ENCODE assay signal across 25 cellular contexts in genomic region chr7:47455872-47456185, GRCh38.
"Had no signal": no experiment of that assay in that cellular context is flagged by ENCODE, and none has a peak within 500 bp of the region (broad histone marks: within the 10 kb centered on the region; RNA-seq: fewer than 3 reads in every experiment).

No MANE protein-coding gene starts in this region.

- H3K27me3 Mint-ChIP-seq: activated naive CD8-positive, alpha-beta T cell; activated T-cell treated with anti-CD3 and anti-CD28 coated beads, Interleukin-2, amount 50 U/mL, for 24 hours; activated T-helper 17 cell treated with anti-CD3 and anti-CD28 coated beads, Interleukin-2, amount 50 U/mL, for 72 hours had no signal

- H3K36me3 Mint-ChIP-seq: activated naive CD8-positive, alpha-beta T cell; natural killer cell treated with Interleukin-12 subunit alpha and Interleukin-12 subunit beta and Interleukin-15 and Interleukin-18, amount 100 ng/mL, for 72 hours had no signal

- H3K27me3 ChIP-seq: adrenal gland, ascending aorta, left lung, neutrophil, ovary, right atrium auricular region, suprapubic skin, tibial nerve had no signal

- H3K4me3 ChIP-seq: adrenal gland, ascending aorta, coronary artery, left lung, ovary, prostate gland, right atrium auricular region, suprapubic skin, tibial nerve had no signal

- H3K27ac ChIP-seq: left lung, neutrophil, ovary, prostate gland, suprapubic skin had no signal

- DNase-seq: activated CD4-positive, alpha-beta T cell treated with anti-CD3 and anti-CD28 coated beads, Interleukin-2, amount 50 U/mL, for 4 hours; activated CD8-positive, alpha-beta memory T cell treated with anti-CD3 and anti-CD28 coated beads for 24 hours; activated CD8-positive, alpha-beta memory T cell treated with anti-CD3 and anti-CD28 coated beads, Interleukin-2, amount 50 U/mL, for 4 hours; activated naive CD4-positive, alpha-beta T cell; activated T-cell treated with anti-CD3 and anti-CD28 coated beads, Interleukin-2, amount 50 U/mL, for 24 hours; adrenal gland; glutamatergic neuron; hippocampal formation; kidney glomerular epithelial cell; left lung; midbrain; ovary; stimulated activated CD4-positive, alpha-beta T cell treated with anti-CD3 and anti-CD28 coated beads, Interleukin-12 subunit alpha, Interleukin-12 subunit beta, amount 100 ng/mL, for 4 hours; stimulated activated naive CD8-positive, alpha-beta T cell treated with anti-CD3 and anti-CD28 coated beads, Interleukin-15, amount 100 ng/mL, for 72 hours; T-helper 1 cell had no signal

- H3K36me3 ChIP-seq: adrenal gland, ascending aorta, left lung, neutrophil, ovary, prostate gland, right atrium auricular region, suprapubic skin, tibial nerve had no signal

- H3K4me3 Mint-ChIP-seq: activated naive CD8-positive, alpha-beta T cell; activated T-cell treated with anti-CD3 and anti-CD28 coated beads, Interleukin-2, amount 50 U/mL, for 24 hours; activated T-helper 17 cell treated with anti-CD3 and anti-CD28 coated beads, Interleukin-2, amount 50 U/mL, for 72 hours; natural killer cell treated with Interleukin-12 subunit alpha and Interleukin-12 subunit beta and Interleukin-15 and Interleukin-18, amount 100 ng/mL, for 72 hours; stimulated activated naive CD8-positive, alpha-beta T cell treated with anti-CD3 and anti-CD28 coated beads, Interleukin-15, amount 100 ng/mL, for 72 hours had no signal

- H3K27ac Mint-ChIP-seq: activated naive CD8-positive, alpha-beta T cell; activated T-cell treated with anti-CD3 and anti-CD28 coated beads, Interleukin-2, amount 50 U/mL, for 24 hours; activated T-helper 17 cell treated with anti-CD3 and anti-CD28 coated beads, Interleukin-2, amount 50 U/mL, for 72 hours; natural killer cell treated with Interleukin-12 subunit alpha and Interleukin-12 subunit beta and Interleukin-15 and Interleukin-18, amount 100 ng/mL, for 72 hours had no signal

- ATAC-seq: activated T-helper 17 cell treated with anti-CD3 and anti-CD28 coated beads, Interleukin-2, amount 50 U/mL, for 72 hours; left lung; natural killer cell treated with Interleukin-12 subunit alpha and Interleukin-12 subunit beta and Interleukin-15 and Interleukin-18, amount 100 ng/mL, for 72 hours; stimulated activated naive CD8-positive, alpha-beta T cell treated with anti-CD3 and anti-CD28 coated beads, Interleukin-15, amount 100 ng/mL, for 72 hours had no signal

- H3K4me1 Mint-ChIP-seq: activated T-helper 17 cell treated with anti-CD3 and anti-CD28 coated beads, Interleukin-2, amount 50 U/mL, for 72 hours; stimulated activated naive CD8-positive, alpha-beta T cell treated with anti-CD3 and anti-CD28 coated beads, Interleukin-15, amount 100 ng/mL, for 72 hours had no signal

- H3K9me3 Mint-ChIP-seq: activated T-cell treated with anti-CD3 and anti-CD28 coated beads, Interleukin-2, amount 50 U/mL, for 24 hours; activated T-helper 17 cell treated with anti-CD3 and anti-CD28 coated beads, Interleukin-2, amount 50 U/mL, for 72 hours; natural killer cell treated with Interleukin-12 subunit alpha and Interleukin-12 subunit beta and Interleukin-15 and Interleukin-18, amount 100 ng/mL, for 72 hours; stimulated activated naive CD8-positive, alpha-beta T cell treated with anti-CD3 and anti-CD28 coated beads, Interleukin-15, amount 100 ng/mL, for 72 hours had no signal

- H3K9me3 ChIP-seq: adrenal gland, ascending aorta, left lung, neutrophil, ovary, prostate gland, right atrium auricular region, suprapubic skin, tibial nerve had no signal
